In genomic region chr10:78356291-78356915, GRCh38 we compare ENCODE assay signal across 25 cellular contexts.
"Had no signal": no experiment of that assay in that cellular context is flagged by ENCODE, and none has a peak within 500 bp of the region (broad histone marks: within the 10 kb centered on the region; RNA-seq: fewer than 3 reads in every experiment).

No MANE protein-coding gene starts in this region.

- H3K4me1 Mint-ChIP-seq: activated B cell treated with CpG ODN at 0.5 μM for 24 hours; activated naive CD4-positive, alpha-beta T cell treated with anti-CD3 and anti-CD28 coated beads, Interleukin-2, amount 50 U/mL, for 24 hours; activated naive CD8-positive, alpha-beta T cell treated with anti-CD3 and anti-CD28 coated beads, Interleukin-2, amount 50 U/mL, for 24 hours; activated T-helper 17 cell treated with anti-CD3 and anti-CD28 coated beads, Interleukin-2, amount 50 U/mL, for 72 hours had no signal

- H3K4me3 Mint-ChIP-seq: activated B cell treated with CpG ODN at 0.5 μM for 24 hours; activated CD8-positive, alpha-beta T cell treated with anti-CD3 and anti-CD28 coated beads for 36 hours; activated naive CD4-positive, alpha-beta T cell treated with anti-CD3 and anti-CD28 coated beads, Interleukin-2, amount 50 U/mL, for 24 hours; activated naive CD8-positive, alpha-beta T cell treated with anti-CD3 and anti-CD28 coated beads, Interleukin-2, amount 50 U/mL, for 24 hours; activated T-cell treated with anti-CD3 and anti-CD28 coated beads, Interleukin-2, amount 50 U/mL, for 4 hours; activated T-helper 17 cell treated with anti-CD3 and anti-CD28 coated beads, Interleukin-2, amount 50 U/mL, for 72 hours; immature natural killer cell had no signal

- H3K36me3 Mint-ChIP-seq: activated naive CD4-positive, alpha-beta T cell treated with anti-CD3 and anti-CD28 coated beads, Interleukin-2, amount 50 U/mL, for 24 hours; immature natural killer cell; type B pancreatic cell had no signal

- FAIRE-seq: kidney had no signal

- H3K9me3 ChIP-seq: breast epithelium, thoracic aorta, vagina had no signal

- H3K4me1 ChIP-seq: breast epithelium had no signal

- H3K27me3 Mint-ChIP-seq: activated naive CD8-positive, alpha-beta T cell treated with anti-CD3 and anti-CD28 coated beads, Interleukin-2, amount 50 U/mL, for 24 hours had no signal

- H3K9me3 Mint-ChIP-seq: activated B cell treated with CpG ODN at 0.5 μM for 24 hours; activated CD8-positive, alpha-beta T cell treated with anti-CD3 and anti-CD28 coated beads for 36 hours; activated naive CD4-positive, alpha-beta T cell treated with anti-CD3 and anti-CD28 coated beads, Interleukin-2, amount 50 U/mL, for 24 hours; activated naive CD8-positive, alpha-beta T cell treated with anti-CD3 and anti-CD28 coated beads, Interleukin-2, amount 50 U/mL, for 24 hours; activated T-cell treated with anti-CD3 and anti-CD28 coated beads, Interleukin-2, amount 50 U/mL, for 4 hours; activated T-helper 17 cell treated with anti-CD3 and anti-CD28 coated beads, Interleukin-2, amount 50 U/mL, for 72 hours; immature natural killer cell; nephron progenitor cell; type B pancreatic cell had no signal

- H3K27me3 ChIP-seq: breast epithelium, vagina had no signal

- H3K4me3 ChIP-seq: breast epithelium, thoracic aorta, vagina had no signal

- H3K27ac ChIP-seq: breast epithelium, thoracic aorta, vagina had no signal

- H3K27ac Mint-ChIP-seq: activated B cell treated with CpG ODN at 0.5 μM for 24 hours; activated CD8-positive, alpha-beta T cell treated with anti-CD3 and anti-CD28 coated beads for 36 hours; activated naive CD4-positive, alpha-beta T cell treated with anti-CD3 and anti-CD28 coated beads, Interleukin-2, amount 50 U/mL, for 24 hours; activated naive CD8-positive, alpha-beta T cell treated with anti-CD3 and anti-CD28 coated beads, Interleukin-2, amount 50 U/mL, for 24 hours; activated T-helper 17 cell treated with anti-CD3 and anti-CD28 coated beads, Interleukin-2, amount 50 U/mL, for 72 hours; immature natural killer cell; nephron progenitor cell; type B pancreatic cell had no signal

- H3K36me3 ChIP-seq: breast epithelium, thoracic aorta, vagina had no signal

- DNase-seq: activated B cell treated with CpG ODN at 0.5 μM for 24 hours; activated CD4-positive, alpha-beta T cell treated with anti-CD3 and anti-CD28 coated beads, Interleukin-2, amount 50 U/mL, for 1 hour; activated CD8-positive, alpha-beta T cell treated with anti-CD3 and anti-CD28 coated beads for 36 hours; activated gamma-delta T cell treated with Interleukin-2 at 50 U/mL for 16 hours; activated naive CD8-positive, alpha-beta T cell treated with anti-CD3 and anti-CD28 coated beads, Interleukin-2, amount 50 U/mL, for 24 hours; activated T-cell treated with anti-CD3 and anti-CD28 coated beads, Interleukin-2, amount 50 U/mL, for 4 hours; amygdala; central memory CD4-positive, alpha-beta T cell; foreskin fibroblast; head of caudate nucleus; hippocampal formation; immature natural killer cell; kidney; left colon; nephron progenitor cell; right cardiac atrium; stimulated activated CD4-positive, alpha-beta T cell treated with anti-CD3 and anti-CD28 coated beads, Interleukin-2, amount 100 ng/mL, for 48 hours; stimulated activated naive CD8-positive, alpha-beta T cell treated with anti-CD3 and anti-CD28 coated beads, Interleukin-15, Interleukin-2, amounts not matched to agents 100 U/mL and 50 U/mL, for 24 hours; T-helper 2 cell had no signal
